21 cellular contexts compared by ENCODE assay signal in genomic region chr12:10241781-10242180, GRCh38. TPM values are rescaled to one million over a fixed set of nuclear protein-coding genes. Genes with fewer than 3 reads are reported as not detected.
DNase-seq lines count a peak whose midpoint lies in the region; ATAC-seq, FAIRE-seq and TF ChIP-seq lines count a peak whose summit lies in the region.
"Had no signal": no experiment of that assay in that cellular context is flagged by ENCODE, and none has a peak within 500 bp of the region (broad histone marks: within the 10 kb centered on the region; RNA-seq: fewer than 3 reads in every experiment).

No MANE protein-coding gene starts in this region.

- in situ Hi-C loops in HepG2 (cut with HindIII; ENCODE audit: extremely low pct_ligation_motif_present, low pct_unique_long_range_greater_than_20kb) = no loop called here

- H3K27me3 Mint-ChIP-seq in chondrocyte (ENCODE audit: low read depth) = no peaks in the 10 kb centered on the region
- peaks cover 46% of the 10 kb centered on the region for H3K27me3 Mint-ChIP-seq in activated CD4-positive, alpha-beta T cell treated with anti-CD3 and anti-CD28 coated beads, Interleukin-2, amount 10 ng/mL, durations not matched to agents 24 days and 14 days

- BruUV-seq in HepG2 (replicated peaks; lab: Mats Ljungman, UMichigan) = no TSS peak

- H3K4me3 ChIP-seq in HepG2 (replicated peaks in 1 of 3; ENCODE audit: insufficient read depth in 1 of 3, low read depth in 2 of 3, low read length in 3 of 3) (no peak overlapping the region), right lobe of liver (no peak overlapping the region)

- TF ChIP-seq POLR2A in HepG2 (IDR thresholded peaks at IDR 0.05; ENCODE audit: insufficient read depth in 1 of 2, low read depth in 2 of 2, low read length in 2 of 2) (no peak), right lobe of liver (IDR thresholded peaks at IDR 0.05) (no peak)

- no peaks in the 10 kb centered on the region for H4K20me1 ChIP-seq in HepG2 (ENCODE audit: insufficient read depth, low read length)

- H3K9me3 ChIP-seq in HepG2 (ENCODE audit: low read length) = no peaks in the 10 kb centered on the region
- no peaks in the 10 kb centered on the region for H3K9me3 ChIP-seq in right lobe of liver
- H3K9me3 ChIP-seq: BE2C had no signal

- peaks cover 7% of the 10 kb centered on the region; the same call in 1 of the 2 replicates for H3K4me1 ChIP-seq in HepG2 (ENCODE audit: insufficient read depth, low read length)
- no peaks in the 10 kb centered on the region for H3K4me1 ChIP-seq in right lobe of liver
- H3K4me1 ChIP-seq: BE2C had no signal

- H3K27ac ChIP-seq in HepG2 (ENCODE audit: extremely low read length, insufficient read depth, low read length) (no peak overlapping the region), right lobe of liver (no peak overlapping the region)
- H3K27ac ChIP-seq: RWPE1 had no signal

- H2AFZ ChIP-seq in HepG2 (ENCODE audit: low read length) = no peak overlapping the region

- no peaks in the 10 kb centered on the region for H3K9me3 Mint-ChIP-seq in chondrocyte (ENCODE audit: low read depth)
- H3K9me3 Mint-ChIP-seq in activated CD4-positive, alpha-beta T cell treated with anti-CD3 and anti-CD28 coated beads, Interleukin-2, amount 10 ng/mL, durations not matched to agents 24 days and 14 days = no peaks in the 10 kb centered on the region

- 0 out of 5 replicates have a peak, but pooled peaks cover 0 to 1% of the 10 kb centered on the region in 2 experiments for H3K27me3 ChIP-seq in HepG2 (ENCODE audit: control insufficient read depth in 1 of 2, insufficient read depth in 2 of 2, low read length in 2 of 2)
- H3K27me3 ChIP-seq in right lobe of liver = no peaks in the 10 kb centered on the region
- H3K27me3 ChIP-seq: BE2C had no signal

- H3K4me1 Mint-ChIP-seq in chondrocyte (ENCODE audit: low read depth) = peaks cover under 1% of the 10 kb centered on the region
- H3K4me1 Mint-ChIP-seq in activated CD4-positive, alpha-beta T cell treated with anti-CD3 and anti-CD28 coated beads, Interleukin-2, amount 10 ng/mL, durations not matched to agents 24 days and 14 days = peaks cover 9% of the 10 kb centered on the region

- H3K36me3 Mint-ChIP-seq in chondrocyte (ENCODE audit: low read depth) = no peaks in the 10 kb centered on the region
- no peaks in the 10 kb centered on the region for H3K36me3 Mint-ChIP-seq in activated CD4-positive, alpha-beta T cell treated with anti-CD3 and anti-CD28 coated beads, Interleukin-2, amount 10 ng/mL, durations not matched to agents 24 days and 14 days (ENCODE audit: low read depth)

- TF ChIP-seq RAD21 in HepG2 (CRISPR knock-in tag; IDR thresholded peaks at IDR 0.05) = no peak

- H3K79me2 ChIP-seq in HepG2 (ENCODE audit: insufficient read depth, low read length) = no peaks in the 10 kb centered on the region

- no peak overlapping the region for H3K4me2 ChIP-seq in HepG2 (ENCODE audit: low read depth, low read length)

- FAIRE-seq in HepG2 (lab: Jason Lieb, UNC) = no peak
- FAIRE-seq: A204.1, H1 had no signal

- no peak overlapping the region for H3K27ac Mint-ChIP-seq in chondrocyte (ENCODE audit: unreplicated experiment)
- H3K27ac Mint-ChIP-seq in activated CD4-positive, alpha-beta T cell treated with anti-CD3 and anti-CD28 coated beads, Interleukin-2, amount 10 ng/mL, durations not matched to agents 24 days and 14 days = no peak overlapping the region

- H3K9ac ChIP-seq in HepG2 (ENCODE audit: insufficient read depth, low read depth, low read length) = no peak overlapping the region

- no peak for TF ChIP-seq EP300 in HepG2 (IDR thresholded peaks at IDR 0.05; ENCODE audit: low read depth in 2 of 2, low read length in 2 of 2)
- no peak for TF ChIP-seq EP300 in HepG2 (CRISPR knock-in tag; IDR thresholded peaks at IDR 0.05; ENCODE audit: borderline replicate concordance)

- CTCF ChIA-PET in HepG2 (lab: Yijun Ruan, JAX; ENCODE audit: low intra/inter-chr PET ratio, low total read pairs) = no interaction called here

- WGBS in HepG2 (ENCODE audit: low lambda C conversion rate) = 29% methylated on average over 2 of the region's 2 CpGs
- WGBS in right lobe of liver (ENCODE audit: insufficient coverage, low coverage, low lambda C conversion rate, missing lambda C conversion rate) = 73% methylated on average over 2 of the region's 2 CpGs

- DNase-seq in HepG2 (ENCODE audit: low spot score) (no peak), right lobe of liver (no peak), amniotic epithelial cell (ENCODE audit: low read depth) (peak; percentile 52), left kidney (ENCODE audit: low read depth, low spot score) (peak; percentile 22), chondrocyte (ENCODE audit: low spot score) (no peak), RKO (ENCODE audit: low spot score) (no peak), AG08395 (ENCODE audit: low spot score) (no peak)
- no peak for DNase-seq in activated CD4-positive, alpha-beta T cell treated with anti-CD3 and anti-CD28 coated beads, Interleukin-2, amount 10 ng/mL, durations not matched to agents 24 days and 14 days
- DNase-seq: BE2C, COR-L47, DND-41, KG1, NCI-H1694, NCI-H2081, NCI-H446, PC-3, SHP77 treated with DMSO at 0.1 percent for 48 hours had no signal

- no peak for ATAC-seq in HepG2
- ATAC-seq in right lobe of liver = no peak
- ATAC-seq: PC-3, SK-N-SH treated with all-trans-retinoic acid at 6 μM for 48 hours had no signal

- intact Hi-C loops in HepG2 (cut with micrococcal nuclease; ENCODE audit: unreplicated experiment) = no loop called here
- intact Hi-C loops in right lobe of liver (cut with DNase I) = no loop called here
- intact Hi-C loops in activated CD4-positive, alpha-beta T cell treated with anti-CD3 and anti-CD28 coated beads, Interleukin-2, amount 10 ng/mL, durations not matched to agents 24 days and 14 days (cut with micrococcal nuclease) = no loop called here

- TF ChIP-seq CTCF in HepG2 (CRISPR knock-in tag; IDR thresholded peaks at IDR 0.05) = no peak
- no peak for TF ChIP-seq CTCF in right lobe of liver (IDR thresholded peaks at IDR 0.05)
- TF ChIP-seq CTCF in chondrocyte (IDR thresholded peaks at IDR 0.05) = no peak

- no peak overlapping the region for H3K4me3 Mint-ChIP-seq in chondrocyte (ENCODE audit: unreplicated experiment)
- no peak overlapping the region for H3K4me3 Mint-ChIP-seq in activated CD4-positive, alpha-beta T cell treated with anti-CD3 and anti-CD28 coated beads, Interleukin-2, amount 10 ng/mL, durations not matched to agents 24 days and 14 days

- H3K36me3 ChIP-seq in HepG2 (replicated peaks in 1 of 2; ENCODE audit: control insufficient read depth in 1 of 2, insufficient read depth in 2 of 2, low read length in 2 of 2) (no peaks in the 10 kb centered on the region), right lobe of liver (no peaks in the 10 kb centered on the region)
- H3K36me3 ChIP-seq: BE2C had no signal

- POLR2A ChIA-PET in HepG2 (lab: Yijun Ruan, JAX) = no interaction called here

TF ChIP-seq in HepG2, 621 proteins besides CTCF, POLR2A, EP300 and RAD21:
- TF ChIP-seq ZNF337 (CRISPR knock-in tag; IDR thresholded peaks at IDR 0.05; ENCODE audit: borderline replicate concordance, low read depth) (no peak), CREB1 (IDR thresholded peaks at IDR 0.05) (0 out of 2 replicates have a peak, but pooled peaks have one; percentile 9), CREB1 (CRISPR knock-in tag; IDR thresholded peaks at IDR 0.05) (no peak)

RNA-seq across cellular contexts. Expression of gene GABARAPL1, which starts 29.1 kb away (rescaled TPM):
- total RNA-seq in HepG2 (2016; rRNA removed; fragmentation: Illumina TruSeq; extraction: Trizol) = 7.9 and 8.1 TPM in 2 replicates
- total RNA-seq in HepG2 (2016; cell fraction: cytosol; rRNA removed; fragmentation: Illumina TruSeq; extraction: Trizol; ENCODE audit: low read depth) = 1.2 and 2.7 TPM in 2 replicates
- 6.8 and 8.2 TPM in 2 replicates for total RNA-seq in HepG2 (2016; cell fraction: insoluble cytoplasmic fraction; rRNA removed; fragmentation: Illumina TruSeq; extraction: Trizol)
- total RNA-seq in HepG2 (2016; cell fraction: membrane; rRNA removed; fragmentation: Illumina TruSeq; extraction: Trizol) = 3.7 and 3.8 TPM in 2 replicates
- 7.5 and 9.5 TPM in 2 replicates for total RNA-seq in HepG2 (2016; cell fraction: nucleus; rRNA removed; fragmentation: Illumina TruSeq; extraction: Trizol)
- 26.1 and 28.1 TPM in 2 replicates for polyA plus RNA-seq in HepG2 (2011; rRNA removed)
- 12.7 and 20.6 TPM in 2 replicates for polyA plus RNA-seq in HepG2 (2011; cell fraction: cytosol; rRNA removed)
- 18.1 and 27.4 TPM in 2 replicates for polyA plus RNA-seq in HepG2 (2011; cell fraction: nucleus; rRNA removed)
- polyA plus RNA-seq in HepG2 (2012) = 30.3 and 43.8 TPM in 2 replicates
- 1.2 and 1.3 TPM in 2 replicates for polyA plus RNA-seq in HepG2 (2016; cell fraction: cytosol; fragmentation: Illumina TruSeq; extraction: Trizol; ENCODE audit: low read depth)
- polyA plus RNA-seq in HepG2 (2016; cell fraction: insoluble cytoplasmic fraction; fragmentation: Illumina TruSeq; extraction: Trizol; ENCODE audit: low read depth) = 8.5 and 10.9 TPM in 2 replicates
- polyA plus RNA-seq in HepG2 (2016; cell fraction: membrane; fragmentation: Illumina TruSeq; extraction: Trizol; ENCODE audit: low read depth) = 2.4 and 2.8 TPM in 2 replicates
- 8.0 and 9.3 TPM in 2 replicates for polyA plus RNA-seq in HepG2 (2016; cell fraction: nucleus; fragmentation: Illumina TruSeq; extraction: Trizol; ENCODE audit: insufficient read depth, low read depth)
- 14.5 and 98.1 TPM in 2 replicates for polyA minus RNA-seq in HepG2 (2011; rRNA and poly(A)+ RNA removed; ENCODE audit: low replicate concordance)
- 10.8 and 14.2 TPM in 2 replicates for polyA minus RNA-seq in HepG2 (2011; cell fraction: cytosol; rRNA and poly(A)+ RNA removed)
- 17.0 and 23.5 TPM in 2 replicates for polyA minus RNA-seq in HepG2 (2011; cell fraction: nucleus; rRNA and poly(A)+ RNA removed)
- total RNA-seq in right lobe of liver = 100 to 1,000 TPM in 1 of 6 experiments, 10 to 100 TPM in 5; 59.5 to 123 (median 83.4) TPM
- 41.6 to 53.0 TPM (median 47.7 TPM) in 3 replicates for total RNA-seq in chondrocyte
- total RNA-seq in activated CD4-positive, alpha-beta T cell treated with anti-CD3 and anti-CD28 coated beads, Interleukin-2, amount 10 ng/mL, durations not matched to agents 24 days and 14 days = 1.5 and 2.6 TPM in 2 replicates

Comparison
In these comparisons a context has a peak if more than half of its experiments do, and no peak if none do; other contexts are left out.
1. DNase-seq: peak in amniotic epithelial cell (single experiment) and left kidney (single experiment); none in HepG2 (single experiment), right lobe of liver (0 of 3), chondrocyte (single experiment), RKO (single experiment), activated CD4-positive, alpha-beta T cell treated with anti-CD3 and anti-CD28 coated beads, Interleukin-2, amount 10 ng/mL, durations not matched to agents 24 days and 14 days (single experiment) and AG08395 (single experiment).